In the genomic region with DNA sequence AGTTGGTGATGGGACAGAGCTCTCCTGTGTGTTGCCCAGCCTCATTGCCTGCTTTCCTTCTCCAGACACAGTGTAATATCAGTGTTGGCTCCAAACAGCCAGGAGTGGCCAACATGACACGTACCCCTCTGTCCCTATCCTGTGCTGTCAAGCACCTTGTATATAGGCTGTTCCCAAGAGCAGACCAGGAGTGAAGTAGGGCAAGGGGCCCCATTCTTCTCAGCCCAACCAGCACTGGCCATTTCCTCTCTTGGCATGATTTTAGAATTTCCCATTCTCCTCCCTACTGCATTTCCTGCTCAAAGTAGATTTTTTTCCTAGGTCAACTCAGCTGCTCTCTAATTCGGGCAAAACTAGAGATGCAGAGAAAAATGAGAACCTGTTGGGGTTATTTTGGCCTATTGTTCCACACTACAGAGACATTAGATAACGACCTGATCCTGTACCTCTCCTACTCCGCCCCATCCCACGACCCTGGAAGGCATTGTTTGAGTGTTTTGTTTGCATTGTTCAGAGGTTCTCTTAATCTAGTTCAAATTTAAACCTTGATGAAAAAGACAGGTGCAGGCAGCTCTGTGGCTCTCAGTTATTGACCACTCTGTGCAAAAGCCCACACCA, we compare ENCODE assay signal across 21 cellular contexts.
DNase-seq lines count a peak whose midpoint lies in the region; ATAC-seq and TF ChIP-seq lines count a peak whose summit lies in the region.
"Had no signal": no experiment of that assay in that cellular context is flagged by ENCODE, and none has a peak within 500 bp of the region (broad histone marks: within the 10 kb centered on the region; RNA-seq: fewer than 3 reads in every experiment).

No MANE protein-coding gene starts in this region.

- no peak overlapping the region for H3K4me3 Mint-ChIP-seq in Calu3 (ENCODE audit: low read depth, unreplicated experiment)
- H3K4me3 Mint-ChIP-seq: activated CD8-positive, alpha-beta memory T cell treated with anti-CD3 and anti-CD28 coated beads, Interleukin-2, amount 10 ng/mL, durations not matched to agents 7 days and 5 days; H9 had no signal

- peak overlapping the region; percentile 85 for H3K27ac ChIP-seq in SJCRH30
- H3K27ac ChIP-seq: colonic mucosa, esophagus squamous epithelium, ovary, tibial nerve had no signal

- TF ChIP-seq CTCF in Calu3 (IDR thresholded peaks at IDR 0.05; ENCODE audit: unreplicated experiment) = no peak

- ATAC-seq in GM18909 (IDR thresholded peaks at IDR 0.05; ENCODE audit: poor library complexity, unreplicated experiment) = no peak
- ATAC-seq: activated CD8-positive, alpha-beta memory T cell treated with anti-CD3 and anti-CD28 coated beads, Interleukin-2, amount 10 ng/mL, durations not matched to agents 7 days and 5 days had no signal

- intact Hi-C loops in Calu3 (cut with micrococcal nuclease; ENCODE audit: unreplicated experiment) = no loop called here

- 0 out of 2 replicates have a peak, but pooled peaks cover 4% of the 10 kb centered on the region for H3K9me3 ChIP-seq in SJCRH30 (replicated peaks)
- H3K9me3 ChIP-seq: colonic mucosa, esophagus squamous epithelium, MG63, ovary had no signal

- H3K4me3 ChIP-seq in SJCRH30 = no peak overlapping the region
- H3K4me3 ChIP-seq: colonic mucosa, esophagus squamous epithelium, MG63, ovary, smooth muscle cell, tibial nerve had no signal

- H3K4me1 ChIP-seq in SJCRH30 = peaks cover 31% of the 10 kb centered on the region
- H3K4me1 ChIP-seq: colonic mucosa had no signal

- no peaks in the 10 kb centered on the region for H3K27me3 ChIP-seq in SJCRH30
- H3K27me3 ChIP-seq: colonic mucosa, esophagus squamous epithelium, MG63, ovary, tibial nerve had no signal

- H3K36me3 Mint-ChIP-seq in Calu3 (ENCODE audit: insufficient read depth, unreplicated experiment) = no peaks in the 10 kb centered on the region
- H3K36me3 Mint-ChIP-seq: CD14-positive monocyte had no signal

- peaks cover 10% of the 10 kb centered on the region for H3K9me3 Mint-ChIP-seq in Calu3 (ENCODE audit: low read depth, unreplicated experiment)
- H3K9me3 Mint-ChIP-seq: H9 had no signal

- peak overlapping the region; percentile 55 for H3K27ac Mint-ChIP-seq in Calu3 (ENCODE audit: unreplicated experiment)
- H3K27ac Mint-ChIP-seq: activated CD8-positive, alpha-beta memory T cell treated with anti-CD3 and anti-CD28 coated beads, Interleukin-2, amount 10 ng/mL, durations not matched to agents 7 days and 5 days; H9 had no signal

- CTCF ChIA-PET in Calu3 (lab: Charles Lee) = interaction anchor here (1.4 kb wide), 1 partner anchor 94 kb away, joined by 4 read pairs; no protein-coding TSS in a partner anchor

- DNase-seq in Calu3 (no peak), NCI-H1092 (lab: John Stamatoyannopoulos, UW) (peak; percentile 73), SJCRH30 (peak in 1 of 2 experiments; percentile 38), lung microvascular endothelial cell (ENCODE audit: low read depth in 2 of 2) (peak; percentile 62 to 97), SIG-M5 (lab: John Stamatoyannopoulos, UW) (no peak), DMS 273 (lab: John Stamatoyannopoulos, UW; ENCODE audit: unreplicated experiment) (no peak)
- DNase-seq: activated CD4-positive, CD25-positive, alpha-beta regulatory T cell; activated CD8-positive, alpha-beta memory T cell treated with anti-CD3 and anti-CD28 coated beads, Interleukin-2, amount 10 ng/mL, durations not matched to agents 7 days and 5 days; activated effector memory CD4-positive, alpha-beta T cell treated with anti-CD3 and anti-CD28 coated beads, Interleukin-2, amount 50 U/mL, for 16 hours; EL; esophagus squamous epithelium; H9; islet precursor cell; MG63; T-helper 1 cell had no signal

- H3K36me3 ChIP-seq in SJCRH30 = no peaks in the 10 kb centered on the region
- H3K36me3 ChIP-seq: colonic mucosa, esophagus squamous epithelium, MG63, ovary, tibial nerve had no signal

- no TSS peak for BruUV-seq in Calu3 (replicated peaks; lab: Mats Ljungman, UMichigan)

- peaks cover 59% of the 10 kb centered on the region for H3K4me1 Mint-ChIP-seq in Calu3 (ENCODE audit: low read depth, unreplicated experiment)
- H3K4me1 Mint-ChIP-seq: activated CD8-positive, alpha-beta memory T cell treated with anti-CD3 and anti-CD28 coated beads, Interleukin-2, amount 10 ng/mL, durations not matched to agents 7 days and 5 days; CD14-positive monocyte had no signal

- no peaks in the 10 kb centered on the region for H3K27me3 Mint-ChIP-seq in Calu3 (ENCODE audit: unreplicated experiment)

Comparison
In these comparisons a context has a peak if more than half of its experiments do, and no peak if none do; other contexts are left out.
1. DNase-seq: peak in NCI-H1092 (single experiment) and lung microvascular endothelial cell (2 of 2); none in Calu3 (single experiment), SIG-M5 (single experiment) and DMS 273 (single experiment).